8 cellular contexts compared by ENCODE assay signal in genomic region chr5:180090769-180091546, GRCh38. TPM values are rescaled to one million over a fixed set of nuclear protein-coding genes. Genes with fewer than 3 reads are reported as not detected.
DNase-seq lines count a peak whose midpoint lies in the region; ATAC-seq and TF ChIP-seq lines count a peak whose summit lies in the region.

No MANE protein-coding gene starts in this region.

- peaks cover 16% of the 10 kb centered on the region for H3K4me1 ChIP-seq in body of pancreas

- H3K4me3 ChIP-seq in body of pancreas = no peak overlapping the region

- H3K9me3 ChIP-seq in body of pancreas = no peaks in the 10 kb centered on the region

- no peak for TF ChIP-seq POLR2A in body of pancreas (IDR thresholded peaks at IDR 0.05)

- peak overlapping the region; percentile 32 to 83 (median 46) for H3K27ac ChIP-seq in body of pancreas

- TF ChIP-seq CTCF in body of pancreas (IDR thresholded peaks at IDR 0.05) = peak in 5 of 7 experiments; percentile 12 to 45 (median 41)

- ATAC-seq in body of pancreas (peak; percentile 64), left colon (peak; percentile 82)

- DNase-seq in stimulated activated CD4-positive, alpha-beta T cell treated with anti-CD3 and anti-CD28 coated beads, Interleukin-15, amount 100 ng/mL, for 24 hours = peak; percentile 29
- no peak for DNase-seq in stimulated activated CD4-positive, alpha-beta T cell treated with anti-CD3 and anti-CD28 coated beads, Interleukin-2, amount 100 ng/mL, for 48 hours
- DNase-seq in NOMO-1 (lab: John Stamatoyannopoulos, UW; ENCODE audit: unreplicated experiment in 2 of 2) (peak; percentile 19 to 43), body of pancreas (peak; percentile 50 to 76 (median 66)), left colon (peak; percentile 54 to 59), superior temporal gyrus (ENCODE audit: extremely low spot score) (peak; percentile 64), dedifferentiated amniotic fluid mesenchymal stem cell (ENCODE audit: extremely low spot score) (no peak)
- no peak for DNase-seq in activated effector memory CD4-positive, alpha-beta T cell treated with anti-CD3 and anti-CD28 coated beads, Interleukin-2, amount 50 U/mL, for 16 hours

- H3K36me3 ChIP-seq in body of pancreas (replicated peaks in 1 of 2; ENCODE audit: insufficient read depth in 1 of 2, low read depth in 2 of 2) = no peaks in the 10 kb centered on the region

- WGBS in body of pancreas, 2 donors = 6 to 9% methylated on average over 13 to 16 of the region's 17 CpGs

- no peaks in the 10 kb centered on the region for H3K27me3 ChIP-seq in body of pancreas

- intact Hi-C loops in body of pancreas (cut with DNase I) = no loop called here
- intact Hi-C loops in left colon (cut with DNase I, micrococcal nuclease) = no loop called here

RNA-seq across cellular contexts. Expression of gene RNF130, which starts 19.4 kb away (rescaled TPM):
- total RNA-seq in body of pancreas (10 to 100 TPM; 32.3 to 58.9 TPM), left colon (10 to 100 TPM; 39.7 to 52.1 TPM)

Comparison
In these comparisons a context has a peak if more than half of its experiments do, and no peak if none do; other contexts are left out.
1. DNase-seq: peak in stimulated activated CD4-positive, alpha-beta T cell treated with anti-CD3 and anti-CD28 coated beads, Interleukin-15, amount 100 ng/mL, for 24 hours (single experiment), NOMO-1 (2 of 2), body of pancreas (4 of 4), left colon (2 of 2) and superior temporal gyrus (single experiment); none in stimulated activated CD4-positive, alpha-beta T cell treated with anti-CD3 and anti-CD28 coated beads, Interleukin-2, amount 100 ng/mL, for 48 hours (0 of 2), dedifferentiated amniotic fluid mesenchymal stem cell (single experiment) and activated effector memory CD4-positive, alpha-beta T cell treated with anti-CD3 and anti-CD28 coated beads, Interleukin-2, amount 50 U/mL, for 16 hours (single experiment).